Comparison of ENCODE assay signal across 7 cellular contexts in the genomic region with DNA sequence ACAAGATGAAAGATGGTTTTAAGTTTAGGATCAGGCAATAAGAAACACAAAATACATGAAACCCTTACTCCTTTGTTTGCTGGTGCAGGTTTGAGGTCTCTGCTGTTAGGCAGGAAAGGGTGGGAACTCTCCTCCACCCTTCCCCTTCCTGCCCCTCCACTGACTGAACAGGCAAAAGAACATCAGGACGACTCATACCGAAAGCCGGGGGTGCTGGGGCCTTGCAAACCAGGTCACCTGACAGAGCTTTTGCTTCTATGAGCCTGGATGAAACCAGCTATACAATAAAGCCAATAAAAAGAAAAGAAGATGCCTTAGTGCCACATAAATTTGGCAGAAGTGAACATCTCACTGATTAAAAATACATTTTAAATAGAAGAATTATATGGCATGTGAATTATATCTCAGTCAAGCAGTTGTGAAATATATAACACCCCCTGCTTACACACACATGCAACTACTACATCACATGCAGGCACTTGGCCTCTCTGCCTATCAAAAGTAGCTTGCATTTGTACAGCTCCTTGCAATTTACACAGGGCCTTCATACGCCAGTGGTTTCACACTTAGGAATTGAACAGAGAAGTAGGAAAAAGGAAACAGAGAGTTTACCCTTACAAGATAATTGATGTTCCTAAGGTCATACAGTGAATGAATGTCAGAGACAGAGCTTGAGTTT.
DNase-seq lines count a peak whose midpoint lies in the region; ATAC-seq and TF ChIP-seq lines count a peak whose summit lies in the region.

No MANE protein-coding gene starts in this region.

- peaks cover 83% of the 10 kb centered on the region for H3K4me1 Mint-ChIP-seq in stimulated activated memory B cell treated with anti-CD40 and anti-IgM and Interleukin-4, amounts not matched to agents 10 μg/mL and 1 μg/mL and 100 μg/mL, for 72 hours
- no peaks in the 10 kb centered on the region for H3K4me1 Mint-ChIP-seq in Calu3 (ENCODE audit: low read depth, unreplicated experiment)

- ATAC-seq in GM19452 (IDR thresholded peaks at IDR 0.05; ENCODE audit: unreplicated experiment): peak; percentile 90
- ATAC-seq in HG03342 (IDR thresholded peaks at IDR 0.05; ENCODE audit: unreplicated experiment): peak; percentile 95
- ATAC-seq in Right ventricle myocardium superior (ENCODE audit: poor library complexity): peak; percentile 71
- ATAC-seq in stimulated activated memory B cell treated with anti-CD40 and anti-IgM and Interleukin-4, amounts not matched to agents 10 μg/mL and 1 μg/mL and 100 μg/mL, for 72 hours: peak; percentile 87

- intact Hi-C loops in Right ventricle myocardium superior (cut with DNase I) (no loop called here), Calu3 (cut with micrococcal nuclease; ENCODE audit: unreplicated experiment) (no loop called here)

- H3K27me3 Mint-ChIP-seq in stimulated activated memory B cell treated with anti-CD40 and anti-IgM and Interleukin-4, amounts not matched to agents 10 μg/mL and 1 μg/mL and 100 μg/mL, for 72 hours: no peaks in the 10 kb centered on the region
- H3K27me3 Mint-ChIP-seq in Calu3 (ENCODE audit: unreplicated experiment): no peaks in the 10 kb centered on the region

- CTCF ChIA-PET in Calu3 (lab: Charles Lee): no interaction called here

- no peaks in the 10 kb centered on the region for H3K36me3 Mint-ChIP-seq in stimulated activated memory B cell treated with anti-CD40 and anti-IgM and Interleukin-4, amounts not matched to agents 10 μg/mL and 1 μg/mL and 100 μg/mL, for 72 hours
- no peaks in the 10 kb centered on the region for H3K36me3 Mint-ChIP-seq in Calu3 (ENCODE audit: insufficient read depth, unreplicated experiment)

- no peak for TF ChIP-seq CTCF in Calu3 (IDR thresholded peaks at IDR 0.05; ENCODE audit: unreplicated experiment)

- no peaks in the 10 kb centered on the region for H3K9me3 Mint-ChIP-seq in stimulated activated memory B cell treated with anti-CD40 and anti-IgM and Interleukin-4, amounts not matched to agents 10 μg/mL and 1 μg/mL and 100 μg/mL, for 72 hours
- no peaks in the 10 kb centered on the region for H3K9me3 Mint-ChIP-seq in Calu3 (ENCODE audit: low read depth, unreplicated experiment)

- H3K4me3 Mint-ChIP-seq in stimulated activated memory B cell treated with anti-CD40 and anti-IgM and Interleukin-4, amounts not matched to agents 10 μg/mL and 1 μg/mL and 100 μg/mL, for 72 hours: peak overlapping the region; percentile 14
- H3K4me3 Mint-ChIP-seq in Calu3 (ENCODE audit: low read depth, unreplicated experiment): no peak overlapping the region

- peak; percentile 79 for DNase-seq in activated CD4-positive, alpha-beta T cell treated with anti-CD3 and anti-CD28 coated beads for 48 hours
- DNase-seq in Right ventricle myocardium superior (peak; percentile 63), putamen (ENCODE audit: low spot score) (no peak), Calu3 (no peak)

- BruUV-seq in Calu3 (replicated peaks; lab: Mats Ljungman, UMichigan): no TSS peak

- H3K27ac Mint-ChIP-seq in stimulated activated memory B cell treated with anti-CD40 and anti-IgM and Interleukin-4, amounts not matched to agents 10 μg/mL and 1 μg/mL and 100 μg/mL, for 72 hours: peak overlapping the region; percentile 68
- no peak overlapping the region for H3K27ac Mint-ChIP-seq in Calu3 (ENCODE audit: unreplicated experiment)

Comparison
In these comparisons a context has a peak if more than half of its experiments do, and no peak if none do; other contexts are left out.
1. DNase-seq: peak in activated CD4-positive, alpha-beta T cell treated with anti-CD3 and anti-CD28 coated beads for 48 hours (single experiment) and Right ventricle myocardium superior (single experiment); none in putamen (single experiment) and Calu3 (single experiment).
2. Peak in every context shown above with its lines, with median percentiles within 50 percentile points of each other: ATAC-seq.